In genomic region chr2:53475320-53475719, GRCh38 we compare ENCODE assay signal across 20 cellular contexts.
DNase-seq lines count a peak whose midpoint lies in the region; ATAC-seq lines count a peak whose summit lies in the region.
"Had no signal": no experiment of that assay in that cellular context is flagged by ENCODE, and none has a peak within 500 bp of the region (broad histone marks: within the 10 kb centered on the region; RNA-seq: fewer than 3 reads in every experiment).

No MANE protein-coding gene starts in this region.

- no peak overlapping the region for H2AFZ ChIP-seq in mesenchymal stem cell (ENCODE audit: low read depth, low read length)

- DNase-seq in ELR (ENCODE audit: low read depth): peak; percentile 98
- peak; percentile 100 for DNase-seq in NCI-H69 (lab: John Stamatoyannopoulos, UW)
- DNase-seq in brain pericyte (ENCODE audit: low read depth, low spot score): peak; percentile 26
- peak; percentile 29 for DNase-seq in mesenchymal stem cell
- DNase-seq in NCI-H2196 treated with DMSO at 0.1 percent for 48 hours (lab: John Stamatoyannopoulos, UW; ENCODE audit: unreplicated experiment): no peak
- no peak for DNase-seq in ACHN
- DNase-seq in stimulated activated naive CD4-positive, alpha-beta T cell (lab: John Stamatoyannopoulos, UW): no peak
- DNase-seq: activated CD4-positive, alpha-beta memory T cell treated with anti-CD3 and anti-CD28 coated beads, Interleukin-2, amount 10 ng/mL, durations not matched to agents 7 days and 5 days; activated naive CD8-positive, alpha-beta T cell treated with anti-CD3 and anti-CD28 coated beads, Interleukin-2, amount 50 U/mL, for 24 hours; DMS79 treated with DMSO at 0.1 percent for 48 hours; H9; NCI-H1417 treated with DMSO at 0.1 percent for 48 hours; NCI-H345; right cardiac atrium; SJCRH30; stimulated activated CD4-positive, alpha-beta T cell treated with anti-CD3 and anti-CD28 coated beads, Interleukin-2, amount 100 ng/mL, for 24 hours; testis had no signal

- H2AK5ac ChIP-seq in mesenchymal stem cell (ENCODE audit: low read length, severe bottlenecking): no peak overlapping the region

- in situ Hi-C loops in ACHN (cut with HindIII; ENCODE audit: low pct_ligation_motif_present, low pct_unique_long_range_greater_than_20kb, low sequenced_read_pairs): no loop called here

- ATAC-seq in GM19324 (IDR thresholded peaks at IDR 0.05; ENCODE audit: low FRiP score, unreplicated experiment): no peak
- ATAC-seq: activated naive CD8-positive, alpha-beta T cell treated with anti-CD3 and anti-CD28 coated beads, Interleukin-2, amount 50 U/mL, for 24 hours; right cardiac atrium had no signal

- peak overlapping the region; percentile 61 for H3K27ac ChIP-seq in mesenchymal stem cell (ENCODE audit: low read length, poor library complexity, severe bottlenecking)
- H3K27ac ChIP-seq: BLaER1 treated with 17β-estradiol and CSF1 and Interleukin-3, amounts not matched to agents 10 nM and 100 nM; KMS-11; SJCRH30; testis had no signal

- no peak overlapping the region for H3K14ac ChIP-seq in mesenchymal stem cell (ENCODE audit: low read length in 2 of 2)

- no peak overlapping the region for H2BK120ac ChIP-seq in mesenchymal stem cell (ENCODE audit: low read depth, low read length)

- H3K9me3 ChIP-seq in mesenchymal stem cell (ENCODE audit: control insufficient read depth, low read length): no peaks in the 10 kb centered on the region
- H3K9me3 ChIP-seq: BLaER1 treated with 17β-estradiol and CSF1 and Interleukin-3, amounts not matched to agents 10 nM and 100 nM; testis had no signal

- no peak overlapping the region for H3K9ac ChIP-seq in mesenchymal stem cell (ENCODE audit: low read length)
- H3K9ac ChIP-seq: BLaER1 treated with 17β-estradiol and CSF1 and Interleukin-3, amounts not matched to agents 10 nM and 100 nM; KMS-11 had no signal

- no peak overlapping the region for H4K91ac ChIP-seq in mesenchymal stem cell (ENCODE audit: low read length)

- H2BK12ac ChIP-seq in mesenchymal stem cell (ENCODE audit: low read length in 2 of 2): no peak overlapping the region

- H3K79me1 ChIP-seq in mesenchymal stem cell (replicated peaks; ENCODE audit: low read length, poor library complexity, severe bottlenecking): no peaks in the 10 kb centered on the region

- no peaks in the 10 kb centered on the region for H3K4me1 ChIP-seq in mesenchymal stem cell (ENCODE audit: control insufficient read depth, insufficient read depth, low read depth, low read length)
- H3K4me1 ChIP-seq: BLaER1 treated with 17β-estradiol and CSF1 and Interleukin-3, amounts not matched to agents 10 nM and 100 nM; SJCRH30 had no signal

- no peak overlapping the region for H3K18ac ChIP-seq in mesenchymal stem cell (ENCODE audit: low read depth in 1 of 2, low read length in 2 of 2)

- H3K23ac ChIP-seq in mesenchymal stem cell (ENCODE audit: low read length in 2 of 2): no peak overlapping the region

- H3K4me2 ChIP-seq in mesenchymal stem cell (ENCODE audit: low read length, poor library complexity, severe bottlenecking): no peak overlapping the region
- H3K4me2 ChIP-seq: BLaER1 treated with 17β-estradiol and CSF1 and Interleukin-3, amounts not matched to agents 10 nM and 100 nM; KMS-11 had no signal

- no peaks in the 10 kb centered on the region for H3K36me3 ChIP-seq in mesenchymal stem cell (ENCODE audit: control insufficient read depth in 1 of 2, insufficient read depth in 2 of 2, low read depth in 1 of 2, low read length in 2 of 2)
- H3K36me3 ChIP-seq: BLaER1 treated with 17β-estradiol and CSF1 and Interleukin-3, amounts not matched to agents 10 nM and 100 nM; SJCRH30 had no signal

- H2BK15ac ChIP-seq in mesenchymal stem cell (ENCODE audit: low read depth, poor library complexity, severe bottlenecking): no peak overlapping the region

- no peak overlapping the region for H3K4me3 ChIP-seq in mesenchymal stem cell (ENCODE audit: insufficient read depth in 1 of 2, low read depth in 1 of 2, low read length in 2 of 2)
- H3K4me3 ChIP-seq: BLaER1 treated with 17β-estradiol and CSF1 and Interleukin-3, amounts not matched to agents 10 nM and 100 nM; SJCRH30; testis had no signal

- H2BK5ac ChIP-seq in mesenchymal stem cell (ENCODE audit: low read depth, low read length, poor library complexity, severe bottlenecking): no peak overlapping the region

- H3K4ac ChIP-seq in mesenchymal stem cell (ENCODE audit: low read depth in 1 of 2, low read length in 2 of 2): no peak overlapping the region

- no peaks in the 10 kb centered on the region for H3K27me3 ChIP-seq in mesenchymal stem cell (ENCODE audit: control insufficient read depth in 1 of 2, insufficient read depth in 1 of 2, low read length in 2 of 2)
- H3K27me3 ChIP-seq: BLaER1 treated with 17β-estradiol and CSF1 and Interleukin-3, amounts not matched to agents 10 nM and 100 nM; testis had no signal

- H4K8ac ChIP-seq in mesenchymal stem cell (ENCODE audit: low read length): no peak overlapping the region

- 54% methylated on average over 1 of the region's 2 CpGs for WGBS in mesenchymal stem cell

Comparison
In these comparisons a context has a peak if more than half of its experiments do, and no peak if none do; other contexts are left out.
1. DNase-seq: peak in ELR (single experiment), NCI-H69 (single experiment), brain pericyte (single experiment) and mesenchymal stem cell (single experiment); none in NCI-H2196 treated with DMSO at 0.1 percent for 48 hours (single experiment), ACHN (single experiment) and stimulated activated naive CD4-positive, alpha-beta T cell (0 of 6).